ENCODE assay signal across 8 cellular contexts in genomic region chr10:119080521-119081259, GRCh38.
DNase-seq lines count a peak whose midpoint lies in the region; ATAC-seq, FAIRE-seq and TF ChIP-seq lines count a peak whose summit lies in the region.

Gene EIF3A, minus strand, starts transcription at chr10:119080817. Its CDS starts 141 bp downstream, at chr10:119080676.

- peak; percentile 83 for ATAC-seq in GM18502 (IDR thresholded peaks at IDR 0.05; ENCODE audit: poor library complexity, unreplicated experiment)
- peak; percentile 73 for ATAC-seq in HG02870 (IDR thresholded peaks at IDR 0.05; ENCODE audit: unreplicated experiment)

- TF ChIP-seq CTCF in D721Med (IDR thresholded peaks at IDR 0.05; ENCODE audit: insufficient read depth, missing control alignments): no peak

- DNase-seq in NCI-H146 treated with DMSO at 0.1 percent for 48 hours (lab: John Stamatoyannopoulos, UW; ENCODE audit: unreplicated experiment) (peak; percentile 85), T-helper 9 cell (peak; percentile 88), astrocyte of the hippocampus (ENCODE audit: low read depth, low spot score) (peak; percentile 98), hippocampal formation (lab: John Stamatoyannopoulos, UW) (peak; percentile 76 to 89), retina (peak; percentile 98), D721Med (ENCODE audit: insufficient read length, low spot score) (no peak)

- no peak for FAIRE-seq in D721Med (lab: Jason Lieb, UNC)
